In the genomic region with DNA sequence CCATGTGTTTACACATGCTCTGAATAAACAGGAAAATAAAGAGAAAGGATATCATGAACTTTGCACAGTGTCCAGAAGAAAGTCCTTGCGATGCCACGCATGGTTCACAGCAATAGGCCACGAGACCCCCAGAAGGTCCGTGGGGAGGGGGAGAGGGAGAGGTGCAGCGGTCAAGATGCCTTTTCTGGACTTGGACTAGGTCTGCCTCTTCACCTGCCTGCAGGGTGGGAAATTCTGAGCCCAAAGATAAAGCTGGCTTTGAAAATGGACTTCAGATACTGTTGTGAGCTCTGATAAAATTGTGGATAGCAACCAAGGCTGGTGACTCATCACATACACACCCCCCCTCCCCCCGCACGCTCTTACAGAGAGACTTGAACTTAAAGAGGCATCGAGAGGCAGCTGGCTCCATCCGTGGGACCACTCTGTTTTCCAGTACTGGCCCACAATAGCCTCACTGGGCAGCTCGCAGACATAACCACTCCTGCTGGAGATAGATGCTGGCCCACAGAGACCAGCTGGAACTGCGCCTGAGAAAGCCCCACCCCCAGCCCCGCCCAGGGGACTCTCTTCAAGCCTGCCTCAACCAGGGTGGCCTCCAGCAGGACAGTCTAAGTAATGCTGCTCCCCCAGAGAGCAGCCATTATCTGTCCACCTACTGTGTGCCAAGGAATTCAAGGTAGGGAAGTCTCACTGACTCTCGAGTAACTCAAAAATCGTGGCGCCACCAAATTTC, we compare ENCODE assay signal across 8 cellular contexts. TPM values are rescaled to one million over a fixed set of nuclear protein-coding genes. Genes with fewer than 3 reads are reported as not detected.
A peak's percentile ranks its signal among the peaks of the same experiment; 100 is the strongest.
DNase-seq lines count a peak whose midpoint lies in the region; ATAC-seq and TF ChIP-seq lines count a peak whose summit lies in the region.

No MANE protein-coding gene starts in this region.

- H3F3A ChIP-seq in SK-N-SH (replicated peaks; ENCODE audit: insufficient read depth) = peaks cover 31% of the 10 kb centered on the region

- H3K79me2 ChIP-seq in SK-N-SH (ENCODE audit: insufficient read depth) = peaks cover 17% of the 10 kb centered on the region

- H3K36me3 Mint-ChIP-seq in activated CD4-positive, alpha-beta memory T cell treated with anti-CD3 and anti-CD28 coated beads for 36 hours = no peaks in the 10 kb centered on the region
- H3K36me3 Mint-ChIP-seq in activated CD4-positive, alpha-beta memory T cell treated with anti-CD3 and anti-CD28 coated beads, Interleukin-2, amount 10 ng/mL, durations not matched to agents 7 days and 5 days (ENCODE audit: low read depth) = peaks cover 2% of the 10 kb centered on the region

- H3K4me3 Mint-ChIP-seq in activated CD4-positive, alpha-beta memory T cell treated with anti-CD3 and anti-CD28 coated beads for 36 hours = no peak overlapping the region
- H3K4me3 Mint-ChIP-seq in activated CD4-positive, alpha-beta memory T cell treated with anti-CD3 and anti-CD28 coated beads, Interleukin-2, amount 10 ng/mL, durations not matched to agents 7 days and 5 days = no peak overlapping the region

- H4K20me1 ChIP-seq in SK-N-SH (ENCODE audit: insufficient read depth) = peaks cover 14% of the 10 kb centered on the region; the same call in 1 of the 2 replicates

- no peak overlapping the region for H2AFZ ChIP-seq in SK-N-SH (ENCODE audit: low read depth)

- H3K36me3 ChIP-seq in SK-N-SH (replicated peaks in 1 of 2; ENCODE audit: control insufficient read depth in 1 of 2, insufficient read depth in 2 of 2, low read length in 1 of 2) (no peaks in the 10 kb centered on the region), mucosa of descending colon (ENCODE audit: low read depth) (no peaks in the 10 kb centered on the region)

- H3K4me3 ChIP-seq in SK-N-SH (ENCODE audit: low read depth in 2 of 2, low read length in 1 of 2) = peak overlapping the region; percentile 3 to 80; a peak in 1 of 4 replicates
- H3K4me3 ChIP-seq in epithelial cell of esophagus (ENCODE audit: low read length) = no peak overlapping the region
- H3K4me3 ChIP-seq in mucosa of descending colon = no peak overlapping the region

- CTCF ChIA-PET in activated CD4-positive, alpha-beta memory T cell treated with anti-CD3 and anti-CD28 coated beads for 36 hours (lab: Charles Lee) = interaction anchor here (0.9 to 1.7 kb wide), 5 partner anchors 21 to 576 kb away, joined by 3 to 5 read pairs (median 4); partner anchors contain the start of gene NFATC2
- CTCF ChIA-PET in activated CD4-positive, alpha-beta memory T cell treated with anti-CD3 and anti-CD28 coated beads, Interleukin-2, amount 10 ng/mL, durations not matched to agents 7 days and 5 days (lab: Charles Lee) = interaction anchor here (1.4 to 1.7 kb wide), 2 partner anchors 31 to 178 kb away, joined by 4 read pairs; no protein-coding TSS in a partner anchor
- CTCF ChIA-PET in SK-N-SH (lab: Yijun Ruan, JAX) = interaction anchor here (0.9 to 2.0 kb wide), 8 partner anchors 11 to 582 kb away, joined by 3 to 8 read pairs (median 4); no protein-coding TSS in a partner anchor

- H3K27me3 ChIP-seq in SK-N-SH (ENCODE audit: insufficient read depth) = no peaks in the 10 kb centered on the region

- H3K27me3 Mint-ChIP-seq in activated CD4-positive, alpha-beta memory T cell treated with anti-CD3 and anti-CD28 coated beads for 36 hours = peaks cover 39% of the 10 kb centered on the region
- H3K27me3 Mint-ChIP-seq in activated CD4-positive, alpha-beta memory T cell treated with anti-CD3 and anti-CD28 coated beads, Interleukin-2, amount 10 ng/mL, durations not matched to agents 7 days and 5 days = peaks cover 80% of the 10 kb centered on the region

- WGBS in SK-N-SH (ENCODE audit: low lambda C conversion rate) = 34% methylated on average over 13 of the region's 15 CpGs

- H3K27ac Mint-ChIP-seq in activated CD4-positive, alpha-beta memory T cell treated with anti-CD3 and anti-CD28 coated beads for 36 hours = no peak overlapping the region
- no peak overlapping the region for H3K27ac Mint-ChIP-seq in activated CD4-positive, alpha-beta memory T cell treated with anti-CD3 and anti-CD28 coated beads, Interleukin-2, amount 10 ng/mL, durations not matched to agents 7 days and 5 days

- H3K4me2 ChIP-seq in SK-N-SH = peak overlapping the region; percentile 98

- POLR2A ChIA-PET in activated CD4-positive, alpha-beta memory T cell treated with anti-CD3 and anti-CD28 coated beads for 36 hours (lab: Charles Lee) = interaction anchor here (1.4 to 2.1 kb wide), 3 partner anchors 22 to 159 kb away, joined by 3 to 9 read pairs (median 4); partner anchors contain the start of gene NFATC2
- POLR2A ChIA-PET in activated CD4-positive, alpha-beta memory T cell treated with anti-CD3 and anti-CD28 coated beads, Interleukin-2, amount 10 ng/mL, durations not matched to agents 7 days and 5 days (lab: Charles Lee) = interaction anchor here (1.3 kb wide), 1 partner anchor 22 kb away, joined by 5 read pairs; the partner anchor contains the start of gene NFATC2
- POLR2A ChIA-PET in SK-N-SH (lab: Yijun Ruan, JAX) = no interaction called here

- peak overlapping the region; percentile 98 for H3K9ac ChIP-seq in SK-N-SH

- H3K4me1 ChIP-seq in SK-N-SH (ENCODE audit: control insufficient read depth in 1 of 2, insufficient read depth in 2 of 2, low read depth in 1 of 2, low read length in 1 of 2) = peaks cover 16 to 29% of the 10 kb centered on the region in 2 experiments
- peaks cover 17% of the 10 kb centered on the region for H3K4me1 ChIP-seq in mucosa of descending colon (ENCODE audit: low read depth)

- intact Hi-C loops in activated CD4-positive, alpha-beta memory T cell treated with anti-CD3 and anti-CD28 coated beads for 36 hours (cut with micrococcal nuclease) = no loop called here
- intact Hi-C loops in mucosa of descending colon (cut with DNase I, micrococcal nuclease) = no loop called here

- peak overlapping the region in 1 of 2 experiments; percentile 99; a peak in 2 of 4 replicates for H3K27ac ChIP-seq in SK-N-SH (ENCODE audit: low read depth in 2 of 2, low read length in 1 of 2)

- H3K4me1 Mint-ChIP-seq in activated CD4-positive, alpha-beta memory T cell treated with anti-CD3 and anti-CD28 coated beads for 36 hours (ENCODE audit: low read depth) = peaks cover 20% of the 10 kb centered on the region
- H3K4me1 Mint-ChIP-seq in activated CD4-positive, alpha-beta memory T cell treated with anti-CD3 and anti-CD28 coated beads, Interleukin-2, amount 10 ng/mL, durations not matched to agents 7 days and 5 days = peaks cover 21% of the 10 kb centered on the region

- ATAC-seq in mucosa of descending colon = peak; percentile 55
- ATAC-seq in GM21390 (IDR thresholded peaks at IDR 0.05; ENCODE audit: unreplicated experiment) = no peak

- H3K9me2 ChIP-seq in SK-N-SH = no peaks in the 10 kb centered on the region

- peaks cover 9% of the 10 kb centered on the region for H3K9me3 Mint-ChIP-seq in activated CD4-positive, alpha-beta memory T cell treated with anti-CD3 and anti-CD28 coated beads for 36 hours
- H3K9me3 Mint-ChIP-seq in activated CD4-positive, alpha-beta memory T cell treated with anti-CD3 and anti-CD28 coated beads, Interleukin-2, amount 10 ng/mL, durations not matched to agents 7 days and 5 days = peaks cover 3% of the 10 kb centered on the region

- DNase-seq in activated CD4-positive, alpha-beta memory T cell treated with anti-CD3 and anti-CD28 coated beads for 36 hours = peak; percentile 46
- no peak for DNase-seq in activated CD4-positive, alpha-beta memory T cell treated with anti-CD3 and anti-CD28 coated beads, Interleukin-2, amount 10 ng/mL, durations not matched to agents 7 days and 5 days
- peak; percentile 58 for DNase-seq in SK-N-SH
- peak; percentile 54 for DNase-seq in epithelial cell of esophagus (ENCODE audit: low read depth)
- peak; percentile 52 to 56 (median 53) for DNase-seq in mucosa of descending colon
- DNase-seq in ureter (ENCODE audit: low spot score) = peak; percentile 62
- no peak for DNase-seq in GM20000 (ENCODE audit: low spot score)

- TF ChIP-seq EP300 in SK-N-SH (IDR thresholded peaks at IDR 0.05; ENCODE audit: borderline replicate concordance in 1 of 2, low read depth in 1 of 2, low read length in 1 of 2) = no peak

- TF ChIP-seq CTCF in SK-N-SH (IDR thresholded peaks at IDR 0.05) = peak; percentile 12; the same call in 1 of the 2 replicates
- no peak for TF ChIP-seq CTCF in epithelial cell of esophagus (IDR thresholded peaks at IDR 0.05; ENCODE audit: insufficient read depth, low read depth, low read length, missing control alignments)
- TF ChIP-seq CTCF in mucosa of descending colon (IDR thresholded peaks at IDR 0.05) = no peak
- no peak for TF ChIP-seq CTCF in GM20000 (IDR thresholded peaks at IDR 0.05; ENCODE audit: extremely low read depth, missing control alignments)

- no peak for TF ChIP-seq RAD21 in SK-N-SH (IDR thresholded peaks at IDR 0.05; ENCODE audit: low read length)

- H3K9me3 ChIP-seq in SK-N-SH (no peaks in the 10 kb centered on the region), mucosa of descending colon (no peaks in the 10 kb centered on the region)

TF ChIP-seq in SK-N-SH, 30 proteins besides CTCF, POLR2A, EP300 and RAD21:
- TF ChIP-seq TCF12 (IDR thresholded peaks at IDR 0.05) (peak; percentile 30; the same call in 1 of the 2 replicates), JUND (IDR thresholded peaks at IDR 0.05) (peak; percentile 71), RCOR1 (IDR thresholded peaks at IDR 0.05; ENCODE audit: low read length) (no peak), FOSL2 (IDR thresholded peaks at IDR 0.05; ENCODE audit: borderline replicate concordance, low read depth) (peak; percentile 86)

RNA-seq across cellular contexts. Expression of gene NFATC2, which starts 21.2 kb away (rescaled TPM):
- total RNA-seq in activated CD4-positive, alpha-beta memory T cell treated with anti-CD3 and anti-CD28 coated beads for 36 hours = 10 to 100 TPM; 35.8 to 36.5 TPM
- 10 to 100 TPM; 53.3 to 56.9 TPM for total RNA-seq in activated CD4-positive, alpha-beta memory T cell treated with anti-CD3 and anti-CD28 coated beads, Interleukin-2, amount 10 ng/mL, durations not matched to agents 7 days and 5 days
- 0.13 and 0.36 TPM in 2 replicates for polyA plus RNA-seq in SK-N-SH (2012; rRNA removed)
- polyA plus RNA-seq in SK-N-SH (2012; cell fraction: cytosol; rRNA removed) = 0.21 and 0.28 TPM in 2 replicates
- 0.90 and 1.0 TPM in 2 replicates for polyA plus RNA-seq in SK-N-SH (2012; cell fraction: nucleus; rRNA removed)
- total RNA-seq in mucosa of descending colon = 1 to 10 TPM; 6.2 to 7.3 (median 7.2) TPM
- total RNA-seq in ureter = 10.6 TPM

Comparison
In these comparisons a context has a peak if more than half of its experiments do, and no peak if none do; other contexts are left out.
1. DNase-seq: peak in activated CD4-positive, alpha-beta memory T cell treated with anti-CD3 and anti-CD28 coated beads for 36 hours (single experiment), SK-N-SH (single experiment), epithelial cell of esophagus (single experiment), mucosa of descending colon (3 of 3) and ureter (single experiment); none in activated CD4-positive, alpha-beta memory T cell treated with anti-CD3 and anti-CD28 coated beads, Interleukin-2, amount 10 ng/mL, durations not matched to agents 7 days and 5 days (single experiment) and GM20000 (single experiment).
2. H3K4me3 ChIP-seq: peak in SK-N-SH (2 of 2); none in epithelial cell of esophagus (single experiment) and mucosa of descending colon (single experiment).